ENCODE assay signal across 2 cellular contexts in the genomic region with DNA sequence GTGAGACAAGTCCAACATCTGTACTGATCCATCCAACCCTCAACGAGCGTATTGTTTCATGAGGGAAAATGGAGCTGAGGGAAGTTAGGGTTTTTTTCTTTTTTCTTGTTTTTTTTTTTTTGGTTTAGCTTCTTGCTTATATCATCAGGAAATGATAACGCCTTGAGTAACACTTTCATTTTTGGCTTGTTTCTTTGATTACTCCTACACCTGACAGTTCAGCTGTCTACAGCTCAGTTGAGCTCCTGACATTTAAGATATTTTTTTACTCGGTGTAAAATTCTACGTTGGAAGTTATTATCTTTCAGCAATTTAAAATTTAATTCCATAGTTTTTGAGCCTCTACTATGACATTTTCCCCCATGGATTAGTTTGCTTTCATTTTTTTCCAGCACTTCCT.
TF ChIP-seq lines count a peak whose summit lies in the region.

No MANE protein-coding gene starts in this region.

TF ChIP-seq in A549, 52 proteins besides CTCF, POLR2A, EP300 and RAD21 (continued from another document):
- TF ChIP-seq MYC (IDR thresholded peaks at IDR 0.05; ENCODE audit: borderline replicate concordance, low read length) = no peak
- TF ChIP-seq, protein P1, sequence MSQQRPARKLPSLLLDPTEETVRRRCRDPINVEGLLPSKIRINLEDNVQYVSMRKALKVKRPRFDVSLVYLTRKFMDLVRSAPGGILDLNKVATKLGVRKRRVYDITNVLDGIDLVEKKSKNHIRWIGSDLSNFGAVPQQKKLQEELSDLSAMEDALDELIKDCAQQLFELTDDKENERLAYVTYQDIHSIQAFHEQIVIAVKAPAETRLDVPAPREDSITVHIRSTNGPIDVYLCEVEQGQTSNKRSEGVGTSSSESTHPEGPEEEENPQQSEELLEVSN (IDR thresholded peaks at IDR 0.05; ENCODE audit: borderline replicate concordance, low read depth) = no peak
- TF ChIP-seq NPAS2 (CRISPR knock-in tag; IDR thresholded peaks at IDR 0.05; ENCODE audit: borderline replicate concordance) = no peak
- no peak for TF ChIP-seq CHD4 (IDR thresholded peaks at IDR 0.05; ENCODE audit: borderline replicate concordance)
- TF ChIP-seq REST (IDR thresholded peaks at IDR 0.05) = no peak
- TF ChIP-seq CBX8 (IDR thresholded peaks at IDR 0.05) = no peak
- TF ChIP-seq RCOR1 (IDR thresholded peaks at IDR 0.05; ENCODE audit: low read depth, low read length) = no peak
- TF ChIP-seq MAZ (IDR thresholded peaks at IDR 0.05; ENCODE audit: borderline replicate concordance, low read depth, low read length) = no peak
- TF ChIP-seq FOSB (CRISPR knock-in tag; IDR thresholded peaks at IDR 0.05) = no peak
- TF ChIP-seq, protein P2, sequence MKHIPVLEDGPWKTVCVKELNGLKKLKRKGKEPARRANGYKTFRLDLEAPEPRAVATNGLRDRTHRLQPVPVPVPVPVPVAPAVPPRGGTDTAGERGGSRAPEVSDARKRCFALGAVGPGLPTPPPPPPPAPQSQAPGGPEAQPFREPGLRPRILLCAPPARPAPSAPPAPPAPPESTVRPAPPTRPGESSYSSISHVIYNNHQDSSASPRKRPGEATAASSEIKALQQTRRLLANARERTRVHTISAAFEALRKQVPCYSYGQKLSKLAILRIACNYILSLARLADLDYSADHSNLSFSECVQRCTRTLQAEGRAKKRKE (CRISPR knock-in tag; IDR thresholded peaks at IDR 0.05; ENCODE audit: low read depth) = no peak
- no peak for TF ChIP-seq KDM1A (IDR thresholded peaks at IDR 0.05; ENCODE audit: low read depth)
- TF ChIP-seq BHLHE40 (IDR thresholded peaks at IDR 0.05; ENCODE audit: low read depth, low read length) = no peak
TF ChIP-seq in A549: peak in this region for 0.

TF ChIP-seq in H1, 55 proteins besides CTCF, POLR2A, EP300 and RAD21 (continued from another document):
- TF ChIP-seq JUN (IDR thresholded peaks at IDR 0.05; ENCODE audit: low read depth, low read length) (no peak), GABPA (IDR thresholded peaks at IDR 0.05; ENCODE audit: borderline replicate concordance, insufficient read depth, low read length) (no peak), JUND (IDR thresholded peaks at IDR 0.05; ENCODE audit: low read length) (no peak), CBX8 (IDR thresholded peaks at IDR 0.05; ENCODE audit: borderline replicate concordance, low read depth, low read length) (no peak), NANOG (IDR thresholded peaks at IDR 0.05; ENCODE audit: insufficient read depth, low read depth, low read length, poor library complexity, severe bottlenecking) (no peak), GTF2F1 (IDR thresholded peaks at IDR 0.05; ENCODE audit: borderline replicate concordance, low read depth, low read length) (no peak), ZNF274 (IDR thresholded peaks at IDR 0.05; ENCODE audit: borderline replicate concordance, extremely low read depth, low read length) (no peak), SIRT6 (IDR thresholded peaks at IDR 0.05; ENCODE audit: low read length) (no peak)
